Comparison of ENCODE assay signal across 40 cellular contexts in genomic region chr5:53128481-53128880, GRCh38.
"Had no signal": no experiment of that assay in that cellular context is flagged by ENCODE, and none has a peak within 500 bp of the region (broad histone marks: within the 10 kb centered on the region; RNA-seq: fewer than 3 reads in every experiment).

No MANE protein-coding gene starts in this region.

- H3K4me1 ChIP-seq: ascending aorta, body of pancreas, breast epithelium had no signal

- H3K27me3 Mint-ChIP-seq: activated naive CD4-positive, alpha-beta T cell treated with anti-CD3 and anti-CD28 coated beads, Interleukin-2, amount 10 ng/mL, durations not matched to agents 7 days and 5 days; activated naive CD4-positive, alpha-beta T cell treated with anti-CD3 and anti-CD28 coated beads, Interleukin-2, amount 50 U/mL, for 24 hours; activated naive CD8-positive, alpha-beta T cell treated with anti-CD3 and anti-CD28 coated beads for 36 hours; activated naive CD8-positive, alpha-beta T cell treated with anti-CD3 and anti-CD28 coated beads, Interleukin-2, amount 10 ng/mL, durations not matched to agents 7 days and 5 days; activated naive CD8-positive, alpha-beta T cell treated with anti-CD3 and anti-CD28 coated beads, Interleukin-2, amount 50 U/mL, for 24 hours; activated T-cell treated with anti-CD3 and anti-CD28 coated beads, Interleukin-2, amount 50 U/mL, for 24 hours; brain had no signal

- DNase-seq: activated effector memory CD4-positive, alpha-beta T cell treated with anti-CD3 and anti-CD28 coated beads, Interleukin-2, amount 50 U/mL, for 16 hours; activated effector memory CD4-positive, alpha-beta T cell treated with Interleukin-2 at 50 U/mL for 16 hours; activated gamma-delta T cell; activated gamma-delta T cell treated with Interleukin-2 at 50 U/mL for 16 hours; activated naive CD4-positive, alpha-beta T cell; activated naive CD4-positive, alpha-beta T cell treated with anti-CD3 and anti-CD28 coated beads for 36 hours; activated naive CD4-positive, alpha-beta T cell treated with anti-CD3 and anti-CD28 coated beads, Interleukin-2, amount 10 ng/mL, durations not matched to agents 7 days and 5 days; activated naive CD4-positive, alpha-beta T cell treated with anti-CD3 and anti-CD28 coated beads, Interleukin-2, amount 50 U/mL, for 16 hours; activated naive CD4-positive, alpha-beta T cell treated with Interleukin-2 at 50 U/mL for 16 hours; activated naive CD8-positive, alpha-beta T cell treated with anti-CD3 and anti-CD28 coated beads for 36 hours; activated naive CD8-positive, alpha-beta T cell treated with anti-CD3 and anti-CD28 coated beads, Interleukin-2, amount 10 ng/mL, durations not matched to agents 7 days and 5 days; activated naive CD8-positive, alpha-beta T cell treated with anti-CD3 and anti-CD28 coated beads, Interleukin-2, amount 50 U/mL, for 24 hours; activated T-cell treated with anti-CD3 and anti-CD28 coated beads, Interleukin-2, amount 50 U/mL, for 1 hour; activated T-cell treated with anti-CD3 and anti-CD28 coated beads, Interleukin-2, amount 50 U/mL, for 24 hours; activated T-cell treated with anti-CD3 and anti-CD28 coated beads, Interleukin-2, amount 50 U/mL, for 4 hours; activated T-cell treated with anti-CD3 and anti-CD28 coated beads, Interleukin-2, amount 50 U/mL, for 48 hours; activated T-cell treated with anti-CD3 and anti-CD28 coated beads, Interleukin-2, amount 50 U/mL, for 72 hours; adrenal gland; amniotic stem cell; amygdala; anterior cingulate cortex; aorta; body of pancreas; brain microvascular endothelial cell; caudate nucleus; central memory CD4-positive, alpha-beta T cell; cerebellar nuclear complex had no signal

- H3K36me3 Mint-ChIP-seq: activated naive CD4-positive, alpha-beta T cell treated with anti-CD3 and anti-CD28 coated beads, Interleukin-2, amount 10 ng/mL, durations not matched to agents 7 days and 5 days; activated naive CD4-positive, alpha-beta T cell treated with anti-CD3 and anti-CD28 coated beads, Interleukin-2, amount 50 U/mL, for 24 hours; activated naive CD4-positive, alpha-beta T cell treated with anti-CD3 and anti-CD28 coated beads, Interleukin-2, amount 50 U/mL, for 72 hours; activated naive CD8-positive, alpha-beta T cell treated with anti-CD3 and anti-CD28 coated beads for 36 hours; activated naive CD8-positive, alpha-beta T cell treated with anti-CD3 and anti-CD28 coated beads, Interleukin-2, amount 10 ng/mL, durations not matched to agents 7 days and 5 days; brain had no signal

- H3K4me3 Mint-ChIP-seq: activated naive CD4-positive, alpha-beta T cell treated with anti-CD3 and anti-CD28 coated beads for 36 hours; activated naive CD4-positive, alpha-beta T cell treated with anti-CD3 and anti-CD28 coated beads, Interleukin-2, amount 10 ng/mL, durations not matched to agents 7 days and 5 days; activated naive CD4-positive, alpha-beta T cell treated with anti-CD3 and anti-CD28 coated beads, Interleukin-2, amount 50 U/mL, for 24 hours; activated naive CD8-positive, alpha-beta T cell; activated naive CD8-positive, alpha-beta T cell treated with anti-CD3 and anti-CD28 coated beads for 36 hours; activated naive CD8-positive, alpha-beta T cell treated with anti-CD3 and anti-CD28 coated beads, Interleukin-2, amount 10 ng/mL, durations not matched to agents 7 days and 5 days; activated naive CD8-positive, alpha-beta T cell treated with anti-CD3 and anti-CD28 coated beads, Interleukin-2, amount 50 U/mL, for 24 hours; activated T-cell treated with anti-CD3 and anti-CD28 coated beads, Interleukin-2, amount 50 U/mL, for 24 hours; activated T-cell treated with anti-CD3 and anti-CD28 coated beads, Interleukin-2, amount 50 U/mL, for 4 hours; activated T-cell treated with anti-CD3 and anti-CD28 coated beads, Interleukin-2, amount 50 U/mL, for 72 hours; activated T-helper 1 cell treated with anti-CD3 and anti-CD28 coated beads, Interleukin-12 subunit alpha, Interleukin-12 subunit beta, Interleukin-2, Interleukin-4 antibody, amounts not matched to agents 30 ng/mL and 10 ng/mL and 1 ng/mL, durations not matched to agents 14 hours and 24 hours and 36 hours; activated T-helper 17 cell treated with anti-CD3 and anti-CD28 coated beads, Interleukin-2, amount 50 U/mL, for 72 hours; brain; central memory CD8-positive, alpha-beta T cell had no signal

- H3K27me3 ChIP-seq: adrenal gland, ascending aorta, body of pancreas, brain microvascular endothelial cell, breast epithelium, cardiac muscle cell had no signal

- H3K4me3 ChIP-seq: adrenal gland, ascending aorta, body of pancreas, breast epithelium, cardiac muscle cell had no signal

- H3K27ac Mint-ChIP-seq: activated naive CD4-positive, alpha-beta T cell treated with anti-CD3 and anti-CD28 coated beads for 36 hours; activated naive CD4-positive, alpha-beta T cell treated with anti-CD3 and anti-CD28 coated beads, Interleukin-2, amount 10 ng/mL, durations not matched to agents 7 days and 5 days; activated naive CD4-positive, alpha-beta T cell treated with anti-CD3 and anti-CD28 coated beads, Interleukin-2, amount 50 U/mL, for 24 hours; activated naive CD4-positive, alpha-beta T cell treated with anti-CD3 and anti-CD28 coated beads, Interleukin-2, amount 50 U/mL, for 72 hours; activated naive CD8-positive, alpha-beta T cell; activated naive CD8-positive, alpha-beta T cell treated with anti-CD3 and anti-CD28 coated beads for 36 hours; activated naive CD8-positive, alpha-beta T cell treated with anti-CD3 and anti-CD28 coated beads, Interleukin-2, amount 10 ng/mL, durations not matched to agents 7 days and 5 days; activated naive CD8-positive, alpha-beta T cell treated with anti-CD3 and anti-CD28 coated beads, Interleukin-2, amount 50 U/mL, for 24 hours; activated T-cell treated with anti-CD3 and anti-CD28 coated beads, Interleukin-2, amount 50 U/mL, for 24 hours; activated T-cell treated with anti-CD3 and anti-CD28 coated beads, Interleukin-2, amount 50 U/mL, for 72 hours; activated T-helper 1 cell treated with anti-CD3 and anti-CD28 coated beads, Interleukin-12 subunit alpha, Interleukin-12 subunit beta, Interleukin-2, Interleukin-4 antibody, amounts not matched to agents 30 ng/mL and 10 ng/mL and 1 ng/mL, durations not matched to agents 14 hours and 24 hours and 36 hours; activated T-helper 17 cell treated with anti-CD3 and anti-CD28 coated beads, Interleukin-2, amount 50 U/mL, for 72 hours; activated T-helper 2 cell treated with anti-CD3 and anti-CD28 coated beads, Interferon-gamma antibody, Interleukin-2, Interleukin-4, amounts not matched to agents 10 μg/mL and 5 μg/mL and 100 μg/mL, durations not matched to agents 14 hours and 24 hours and 36 hours; brain had no signal

- H3K36me3 ChIP-seq: adrenal gland, ascending aorta, brain microvascular endothelial cell, breast epithelium, cardiac muscle cell had no signal

- H3K4me1 Mint-ChIP-seq: activated naive CD4-positive, alpha-beta T cell treated with anti-CD3 and anti-CD28 coated beads, Interleukin-2, amount 10 ng/mL, durations not matched to agents 7 days and 5 days; activated naive CD4-positive, alpha-beta T cell treated with anti-CD3 and anti-CD28 coated beads, Interleukin-2, amount 50 U/mL, for 24 hours; activated naive CD8-positive, alpha-beta T cell treated with anti-CD3 and anti-CD28 coated beads for 36 hours; activated naive CD8-positive, alpha-beta T cell treated with anti-CD3 and anti-CD28 coated beads, Interleukin-2, amount 10 ng/mL, durations not matched to agents 7 days and 5 days; activated naive CD8-positive, alpha-beta T cell treated with anti-CD3 and anti-CD28 coated beads, Interleukin-2, amount 50 U/mL, for 24 hours; activated T-helper 17 cell treated with anti-CD3 and anti-CD28 coated beads, Interleukin-2, amount 50 U/mL, for 72 hours; brain; central memory CD8-positive, alpha-beta T cell had no signal

- ATAC-seq: activated naive CD4-positive, alpha-beta T cell treated with anti-CD3 and anti-CD28 coated beads, Interleukin-2, amount 50 U/mL, for 72 hours; activated naive CD8-positive, alpha-beta T cell treated with anti-CD3 and anti-CD28 coated beads, Interleukin-2, amount 50 U/mL, for 24 hours; activated T-cell treated with anti-CD3 and anti-CD28 coated beads, Interleukin-2, amount 50 U/mL, for 4 hours; activated T-cell treated with anti-CD3 and anti-CD28 coated beads, Interleukin-2, amount 50 U/mL, for 72 hours; activated T-helper 17 cell treated with anti-CD3 and anti-CD28 coated beads, Interleukin-2, amount 50 U/mL, for 72 hours; body of pancreas had no signal

- H3K9me3 Mint-ChIP-seq: activated naive CD4-positive, alpha-beta T cell treated with anti-CD3 and anti-CD28 coated beads for 36 hours; activated naive CD4-positive, alpha-beta T cell treated with anti-CD3 and anti-CD28 coated beads, Interleukin-2, amount 10 ng/mL, durations not matched to agents 7 days and 5 days; activated naive CD4-positive, alpha-beta T cell treated with anti-CD3 and anti-CD28 coated beads, Interleukin-2, amount 50 U/mL, for 24 hours; activated naive CD4-positive, alpha-beta T cell treated with anti-CD3 and anti-CD28 coated beads, Interleukin-2, amount 50 U/mL, for 72 hours; activated T-cell treated with anti-CD3 and anti-CD28 coated beads, Interleukin-2, amount 50 U/mL, for 24 hours; activated T-cell treated with anti-CD3 and anti-CD28 coated beads, Interleukin-2, amount 50 U/mL, for 4 hours; activated T-helper 1 cell treated with anti-CD3 and anti-CD28 coated beads, Interleukin-12 subunit alpha, Interleukin-12 subunit beta, Interleukin-2, Interleukin-4 antibody, amounts not matched to agents 30 ng/mL and 10 ng/mL and 1 ng/mL, durations not matched to agents 14 hours and 24 hours and 36 hours; activated T-helper 17 cell treated with anti-CD3 and anti-CD28 coated beads, Interleukin-2, amount 50 U/mL, for 72 hours; activated T-helper 2 cell treated with anti-CD3 and anti-CD28 coated beads, Interferon-gamma antibody, Interleukin-2, Interleukin-4, amounts not matched to agents 10 μg/mL and 5 μg/mL and 100 μg/mL, durations not matched to agents 14 hours and 24 hours and 36 hours; brain; central memory CD8-positive, alpha-beta T cell had no signal

- H3K27ac ChIP-seq: adrenal gland, ascending aorta, body of pancreas, brain microvascular endothelial cell, breast epithelium, cardiac muscle cell had no signal

- FAIRE-seq: astrocyte, bronchial epithelial cell had no signal

- H3K9me3 ChIP-seq: adrenal gland, ascending aorta, body of pancreas, breast epithelium had no signal
